Comparison of ENCODE assay signal across 8 cellular contexts in genomic region chr17:62807812-62808575, GRCh38. TPM values are rescaled to one million over a fixed set of nuclear protein-coding genes. Genes with fewer than 3 reads are reported as not detected.
DNase-seq lines count a peak whose midpoint lies in the region; ATAC-seq and TF ChIP-seq lines count a peak whose summit lies in the region.

A gene with protein sequence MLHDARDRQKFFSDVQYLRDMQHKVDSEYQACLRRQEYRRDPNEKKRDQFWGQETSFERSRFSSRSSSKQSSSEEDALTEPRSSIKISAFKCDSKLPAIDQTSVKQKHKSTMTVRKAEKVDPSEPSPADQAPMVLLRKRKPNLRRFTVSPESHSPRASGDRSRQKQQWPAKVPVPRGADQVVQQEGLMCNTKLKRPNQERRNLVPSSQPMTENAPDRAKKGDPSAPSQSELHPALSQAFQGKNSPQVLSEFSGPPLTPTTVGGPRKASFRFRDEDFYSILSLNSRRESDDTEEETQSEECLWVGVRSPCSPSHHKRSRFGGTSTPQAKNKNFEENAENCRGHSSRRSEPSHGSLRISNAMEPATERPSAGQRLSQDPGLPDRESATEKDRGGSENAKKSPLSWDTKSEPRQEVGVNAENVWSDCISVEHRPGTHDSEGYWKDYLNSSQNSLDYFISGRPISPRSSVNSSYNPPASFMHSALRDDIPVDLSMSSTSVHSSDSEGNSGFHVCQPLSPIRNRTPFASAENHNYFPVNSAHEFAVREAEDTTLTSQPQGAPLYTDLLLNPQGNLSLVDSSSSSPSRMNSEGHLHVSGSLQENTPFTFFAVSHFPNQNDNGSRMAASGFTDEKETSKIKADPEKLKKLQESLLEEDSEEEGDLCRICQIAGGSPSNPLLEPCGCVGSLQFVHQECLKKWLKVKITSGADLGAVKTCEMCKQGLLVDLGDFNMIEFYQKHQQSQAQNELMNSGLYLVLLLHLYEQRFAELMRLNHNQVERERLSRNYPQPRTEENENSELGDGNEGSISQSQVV (minus strand): TSS chr17:62808314. CDS start chr17:62801735, 6,579 bp downstream.

- H3K27ac Mint-ChIP-seq in Calu3 (ENCODE audit: unreplicated experiment): no peak within 1 kb of the TSS
- no peak within 1 kb of the TSS for H3K27ac Mint-ChIP-seq in activated T-cell treated with anti-CD3 and anti-CD28 coated beads, Interleukin-2, amount 50 U/mL, for 24 hours

- H3K9ac ChIP-seq in iPS-15b (ENCODE audit: low read depth, low read length): no peak within 1 kb of the TSS

- no peaks in the 10 kb centered on the region for H3K36me3 ChIP-seq in iPS-15b (ENCODE audit: control insufficient read depth, insufficient read depth, low read length)

- peak within 1 kb of the TSS; percentile 50 for H3K4me3 ChIP-seq in iPS-15b (ENCODE audit: low read depth, low read length)

- intact Hi-C loops in Calu3 (cut with micrococcal nuclease; ENCODE audit: unreplicated experiment): no loop called here

- no peaks in the 10 kb centered on the region for H3K27me3 ChIP-seq in iPS-15b (ENCODE audit: control insufficient read depth, insufficient read depth, low read length)

- no peaks in the 10 kb centered on the region for H3K27me3 Mint-ChIP-seq in Calu3 (ENCODE audit: unreplicated experiment)
- H3K27me3 Mint-ChIP-seq in activated T-cell treated with anti-CD3 and anti-CD28 coated beads, Interleukin-2, amount 50 U/mL, for 24 hours: peaks cover 57% of the 10 kb centered on the region

- TF ChIP-seq CTCF in Calu3 (IDR thresholded peaks at IDR 0.05; ENCODE audit: unreplicated experiment): no peak

- H3K9me3 ChIP-seq in iPS-15b (ENCODE audit: control insufficient read depth, insufficient read depth, low read length): no peaks in the 10 kb centered on the region

- peaks cover 9% of the 10 kb centered on the region for H3K4me1 ChIP-seq in iPS-15b (ENCODE audit: control insufficient read depth, insufficient read depth, low read length)

- H3K4me3 Mint-ChIP-seq in Calu3 (ENCODE audit: low read depth, unreplicated experiment): peak within 1 kb of the TSS; percentile 52
- H3K4me3 Mint-ChIP-seq in activated T-cell treated with anti-CD3 and anti-CD28 coated beads, Interleukin-2, amount 50 U/mL, for 24 hours: no peak within 1 kb of the TSS

- no TSS peak for BruUV-seq in Calu3 (replicated peaks; lab: Mats Ljungman, UMichigan)

- H3K9me3 Mint-ChIP-seq in Calu3 (ENCODE audit: low read depth, unreplicated experiment): no peaks in the 10 kb centered on the region
- H3K9me3 Mint-ChIP-seq in activated T-cell treated with anti-CD3 and anti-CD28 coated beads, Interleukin-2, amount 50 U/mL, for 24 hours: no peaks in the 10 kb centered on the region

- no peaks in the 10 kb centered on the region for H3K36me3 Mint-ChIP-seq in Calu3 (ENCODE audit: insufficient read depth, unreplicated experiment)
- H3K36me3 Mint-ChIP-seq in activated T-cell treated with anti-CD3 and anti-CD28 coated beads, Interleukin-2, amount 50 U/mL, for 24 hours (ENCODE audit: low read depth): no peaks in the 10 kb centered on the region

- peak; percentile 70 for DNase-seq in Calu3
- DNase-seq in NCI-H1417 (lab: John Stamatoyannopoulos, UW): peak; percentile 86 to 93 (median 93)
- DNase-seq in activated T-cell treated with anti-CD3 and anti-CD28 coated beads, Interleukin-2, amount 50 U/mL, for 24 hours: peak; percentile 56
- peak in 2 of 3 experiments; percentile 5 to 48 for DNase-seq in stimulated activated CD4-positive, alpha-beta T cell treated with anti-CD3 and anti-CD28 coated beads, TNF-alpha, amount 100 ng/mL, for 24 hours (ENCODE audit: low read depth in 3 of 3)
- no peak for DNase-seq in LoVo (ENCODE audit: low spot score)

- H3K4me1 Mint-ChIP-seq in Calu3 (ENCODE audit: low read depth, unreplicated experiment): peaks cover 17% of the 10 kb centered on the region
- H3K4me1 Mint-ChIP-seq in activated T-cell treated with anti-CD3 and anti-CD28 coated beads, Interleukin-2, amount 50 U/mL, for 24 hours (ENCODE audit: low read depth): peaks cover 10% of the 10 kb centered on the region

- CTCF ChIA-PET in Calu3 (lab: Charles Lee): no interaction called here

- no peak for ATAC-seq in HG03196 (IDR thresholded peaks at IDR 0.05; ENCODE audit: unreplicated experiment)
- no peak for ATAC-seq in HG03097 (IDR thresholded peaks at IDR 0.05; ENCODE audit: low FRiP score, unreplicated experiment)

RNA-seq across cellular contexts. Expression of the gene that starts here (rescaled TPM):
- not detected in 2 replicates for total RNA-seq in Calu3 (2022)

Comparison
In these comparisons a context has a peak if more than half of its experiments do, and no peak if none do; other contexts are left out.
1. Peak in DNase-seq in Calu3; RNA of the gene not detected or under 1 TPM.